In genomic region chr1:39205781-39206464, GRCh38 we compare ENCODE assay signal across 9 cellular contexts. TPM values are rescaled to one million over a fixed set of nuclear protein-coding genes. Genes with fewer than 3 reads are reported as not detected.
DNase-seq lines count a peak whose midpoint lies in the region; ATAC-seq and TF ChIP-seq lines count a peak whose summit lies in the region.
"Had no signal": no experiment of that assay in that cellular context is flagged by ENCODE, and none has a peak within 500 bp of the region (broad histone marks: within the 10 kb centered on the region; RNA-seq: fewer than 3 reads in every experiment).

No MANE protein-coding gene starts in this region.

- peaks cover 6% of the 10 kb centered on the region for H4K20me1 ChIP-seq in PC-9 (ENCODE audit: insufficient read depth)

- H3K9me3 ChIP-seq in heart left ventricle (no peaks in the 10 kb centered on the region), muscle layer of duodenum (ENCODE audit: control insufficient read depth in 1 of 2, low read length in 2 of 2) (no peaks in the 10 kb centered on the region), PC-9 (ENCODE audit: insufficient read depth, low read depth) (no peaks in the 10 kb centered on the region)

- 0 out of 2 replicates have a peak, but pooled peaks cover 9% of the 10 kb centered on the region for H3K79me2 ChIP-seq in PC-9 (ENCODE audit: low read depth)

- H3K27me3 ChIP-seq in heart left ventricle (no peaks in the 10 kb centered on the region), muscle layer of duodenum (ENCODE audit: low read depth, low read length) (no peaks in the 10 kb centered on the region), PC-9 (ENCODE audit: insufficient read depth, low read depth) (no peaks in the 10 kb centered on the region)

- H3K4me3 ChIP-seq in heart left ventricle (peak overlapping the region; percentile 24 to 72 (median 52)), muscle layer of duodenum (ENCODE audit: low read depth in 1 of 2, low read length in 2 of 2) (peak overlapping the region; percentile 74 to 76), urinary bladder (ENCODE audit: low read depth, low read length) (peak overlapping the region; percentile 28), PC-9 (no peak overlapping the region)

- peaks cover 6 to 50% (median 28%) of the 10 kb centered on the region in 12 donors for H3K4me1 ChIP-seq in heart left ventricle
- peaks cover 0 to 17% of the 10 kb centered on the region in 2 donors for H3K4me1 ChIP-seq in muscle layer of duodenum (ENCODE audit: control insufficient read depth in 1 of 2, insufficient read depth in 2 of 2, low read length in 2 of 2)
- no peaks in the 10 kb centered on the region for H3K4me1 ChIP-seq in urinary bladder (ENCODE audit: insufficient read depth)
- 0 out of 2 replicates have a peak, but pooled peaks cover 5% of the 10 kb centered on the region for H3K4me1 ChIP-seq in PC-9 (replicated peaks; ENCODE audit: insufficient read depth)

- 0 out of 2 replicates have a peak, but pooled peaks cover 2% of the 10 kb centered on the region for H3K9me2 ChIP-seq in PC-9 (ENCODE audit: insufficient read depth)

- POLR2A ChIA-PET in PC-9 (lab: Charles Lee; ENCODE audit: unreplicated experiment) = no interaction called here

- BruUV-seq in PC-9 (replicated peaks; lab: Mats Ljungman, UMichigan) = no TSS peak

- H2AFZ ChIP-seq in PC-9 = no peak overlapping the region

- no peak for TF ChIP-seq CTCF in heart left ventricle (IDR thresholded peaks at IDR 0.05)
- TF ChIP-seq CTCF in PC-9 (conservative IDR thresholded peaks at IDR 0.05) = no peak

- H3K4me2 ChIP-seq in PC-9 = no peak overlapping the region

- H3F3A ChIP-seq in PC-9 (ENCODE audit: insufficient read depth, low read depth) = no peaks in the 10 kb centered on the region; the same call in 1 of the 2 replicates

- 10 to 22% (median 16%) methylated on average over 3 of the region's 3 CpGs for WGBS in heart left ventricle, 4 donors
- 11% methylated on average over 3 of the region's 3 CpGs for WGBS in urinary bladder

- H3K36me3 ChIP-seq in heart left ventricle (no peaks in the 10 kb centered on the region), muscle layer of duodenum (ENCODE audit: control insufficient read depth in 1 of 2, insufficient read depth in 2 of 2, low read length in 2 of 2) (peaks cover 0 to 15% of the 10 kb centered on the region in 2 donors), urinary bladder (ENCODE audit: insufficient read depth) (peaks cover 2% of the 10 kb centered on the region), PC-9 (ENCODE audit: low read depth) (no peaks in the 10 kb centered on the region)

- intact Hi-C loops in heart left ventricle (cut with DNase I) = loop anchor here in 5 of 10 donors (2.0 to 10.0 kb wide), 3 partner anchors 51 to 209 kb away; no protein-coding TSS in a partner anchor
- intact Hi-C loops in Right ventricle myocardium superior (cut with DNase I) = no loop called here
- intact Hi-C loops in PC-9 (cut with micrococcal nuclease; ENCODE audit: unreplicated experiment) = no loop called here

- ATAC-seq in heart left ventricle (no peak), Right ventricle myocardium superior (ENCODE audit: poor library complexity) (no peak)

- H3K27ac ChIP-seq in heart left ventricle (peak overlapping the region; percentile 83 to 98 (median 93)), caudate nucleus (ENCODE audit: low read depth, low read length) (peak overlapping the region; percentile 77), muscle layer of duodenum (ENCODE audit: low read length) (peak overlapping the region; percentile 98), urinary bladder (ENCODE audit: low read depth) (peak overlapping the region; percentile 90), PC-9 (no peak overlapping the region)

- no peak for TF ChIP-seq POLR2A in heart left ventricle (IDR thresholded peaks at IDR 0.05)

- CTCF ChIA-PET in PC-9 (lab: Charles Lee) = interaction anchor here (0.6 to 1.7 kb wide), 3 partner anchors 11 to 63 kb away, joined by 4 to 9 read pairs (median 8); no protein-coding TSS in a partner anchor

- DNase-seq in heart left ventricle (no peak), Right ventricle myocardium superior (no peak), caudate nucleus (lab: John Stamatoyannopoulos, UW) (no peak), PC-9 (no peak), cerebellar cortex (ENCODE audit: low spot score) (no peak), NCI-H2227 (lab: John Stamatoyannopoulos, UW; ENCODE audit: unreplicated experiment) (no peak)
- DNase-seq: COR-L47 had no signal

RNA-seq across cellular contexts. Expression of gene MACF1, which starts 1.4 kb away (rescaled TPM):
- total RNA-seq in heart left ventricle = 100 to 1,000 TPM; 183 to 436 (median 290) TPM
- 100 to 1,000 TPM; 102 to 120 TPM for polyA plus RNA-seq in heart left ventricle
- 200 TPM for total RNA-seq in Right ventricle myocardium superior
- total RNA-seq in urinary bladder = 476 TPM
- polyA plus RNA-seq in urinary bladder = 93.0 TPM
- 189 and 199 TPM in 2 replicates for total RNA-seq in PC-9 (2021)
